ENCODE assay signal across 34 cellular contexts in the genomic region with DNA sequence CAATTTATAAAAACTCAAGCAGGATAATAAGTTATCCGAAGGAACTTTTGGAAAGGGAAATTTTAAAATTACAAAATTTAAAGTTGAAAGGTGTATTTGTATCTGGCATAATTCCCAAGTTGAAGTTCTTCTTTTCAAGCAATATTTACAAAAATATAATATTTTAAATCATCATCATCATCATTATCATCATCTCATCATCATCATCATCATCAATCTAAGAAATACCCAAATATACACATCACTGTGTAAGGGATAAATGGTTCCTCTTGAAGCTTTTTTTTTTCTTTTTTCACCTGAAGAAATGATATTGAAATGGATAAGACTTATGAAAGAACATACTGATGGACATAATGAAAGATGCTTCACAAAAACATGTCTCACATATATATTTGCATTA.
"Had no signal": no experiment of that assay in that cellular context is flagged by ENCODE, and none has a peak within 500 bp of the region (broad histone marks: within the 10 kb centered on the region; RNA-seq: fewer than 3 reads in every experiment).

No MANE protein-coding gene starts in this region.

- H3K4me3 ChIP-seq: MG63 had no signal

- DNase-seq: Karpas-422, Kasumi-1, MG63, MM.1S, MV-4-11, NCI-H1048, NCI-H1092, NCI-H1092 treated with DMSO at 0.1 percent for 48 hours, NCI-H1105, NCI-H1105 treated with DMSO at 0.1 percent for 48 hours, NCI-H1417, NCI-H1417 treated with DMSO at 0.1 percent for 48 hours, NCI-H1436, NCI-H1436 treated with DMSO at 0.1 percent for 48 hours, NCI-H146, NCI-H1694, NCI-H1694 treated with DMSO at 0.1 percent for 48 hours, NCI-H187, NCI-H187 treated with DMSO at 0.1 percent for 48 hours, NCI-H1930, NCI-H2029, NCI-H2029 treated with DMSO at 0.1 percent for 48 hours, NCI-H2081, NCI-H2081 treated with DMSO at 0.1 percent for 48 hours, NCI-H2107, NCI-H2171, NCI-H2171 treated with DMSO at 0.1 percent for 48 hours, NCI-H2227 treated with DMSO at 0.1 percent for 48 hours, NCI-H226, NCI-H345, NCI-H446, NCI-H446 treated with DMSO at 0.1 percent for 48 hours, NCI-H510A, NCI-H510A treated with DMSO at 0.1 percent for 48 hours had no signal

- H3K9me3 ChIP-seq: MG63 had no signal

- H3K36me3 ChIP-seq: MG63 had no signal
